In genomic region chr5:170632266-170632984, GRCh38 we compare ENCODE assay signal across 9 cellular contexts.
DNase-seq lines count a peak whose midpoint lies in the region; TF ChIP-seq lines count a peak whose summit lies in the region.
"Had no signal": no experiment of that assay in that cellular context is flagged by ENCODE, and none has a peak within 500 bp of the region (broad histone marks: within the 10 kb centered on the region; RNA-seq: fewer than 3 reads in every experiment).

No MANE protein-coding gene starts in this region.

- TF ChIP-seq EP300 in esophagus muscularis mucosa (IDR thresholded peaks at IDR 0.05): no peak

- H3K27ac ChIP-seq in DOHH2 (ENCODE audit: low read depth, low read length) (no peak overlapping the region), OCI-LY7 (ENCODE audit: low read depth, low read length, poor library complexity, severe bottlenecking) (no peak overlapping the region), esophagus muscularis mucosa (replicated peaks in 1 of 4) (peak overlapping the region; percentile 81 to 87 (median 82))
- H3K27ac ChIP-seq: HL-60 had no signal

- WGBS in esophagus muscularis mucosa: 68% methylated on average over 15 of the region's 19 CpGs

- peak overlapping the region; percentile 71; the same call in 1 of the 2 replicates for H3K4me3 ChIP-seq in DOHH2 (ENCODE audit: low read length)
- no peak overlapping the region for H3K4me3 ChIP-seq in OCI-LY7 (ENCODE audit: low read depth, low read length, poor library complexity, severe bottlenecking)
- peak overlapping the region; percentile 31 to 44 (median 36) for H3K4me3 ChIP-seq in esophagus muscularis mucosa

- DNase-seq in OCI-LY7 (ENCODE audit: low spot score): no peak
- DNase-seq in esophagus muscularis mucosa (ENCODE audit: extremely low spot score): no peak
- DNase-seq in posterior vena cava (ENCODE audit: low spot score): peak; percentile 70
- no peak for DNase-seq in occipital lobe (lab: John Stamatoyannopoulos, UW)
- DNase-seq in T-helper 2 cell: no peak
- no peak for DNase-seq in NCI-H2107 (lab: John Stamatoyannopoulos, UW)
- no peak for DNase-seq in NCI-H69 (lab: John Stamatoyannopoulos, UW)

- H2AFZ ChIP-seq in OCI-LY7 (ENCODE audit: low read length): 0 out of 2 replicates have a peak overlapping the region, but pooled peaks have one; percentile 16

- intact Hi-C loops in OCI-LY7 (cut with micrococcal nuclease; ENCODE audit: unreplicated experiment): no loop called here
- intact Hi-C loops in esophagus muscularis mucosa (cut with DNase I): loop anchor here (2.0 to 10.0 kb wide), 3 partner anchors 162 to 405 kb away; no protein-coding TSS in a partner anchor
- intact Hi-C loops in posterior vena cava (cut with DNase I): loop anchor here in 1 of 2 donors (10.0 kb wide), 1 partner anchor 408 kb away; no protein-coding TSS in a partner anchor

- H3K4me2 ChIP-seq in DOHH2 (ENCODE audit: low read length): peak overlapping the region; percentile 75
- H3K4me2 ChIP-seq in OCI-LY7 (ENCODE audit: low read length): 0 out of 2 replicates have a peak overlapping the region, but pooled peaks have one; percentile 41

- H3K4me1 ChIP-seq in DOHH2 (ENCODE audit: control insufficient read depth, low read length) (peaks cover 11% of the 10 kb centered on the region; the same call in 1 of the 2 replicates), OCI-LY7 (ENCODE audit: insufficient read depth, low read length, poor library complexity, severe bottlenecking) (no peaks in the 10 kb centered on the region), esophagus muscularis mucosa (peaks cover 16 to 28% (median 26%) of the 10 kb centered on the region in 4 donors)

- H3K36me3 ChIP-seq in DOHH2 (ENCODE audit: control insufficient read depth, low read length) (no peaks in the 10 kb centered on the region), OCI-LY7 (ENCODE audit: insufficient read depth, low read length) (no peaks in the 10 kb centered on the region), esophagus muscularis mucosa (no peaks in the 10 kb centered on the region)

- H3K9me3 ChIP-seq in DOHH2 (ENCODE audit: control insufficient read depth, insufficient read depth, low read length) (no peaks in the 10 kb centered on the region), OCI-LY7 (ENCODE audit: low read length) (no peaks in the 10 kb centered on the region), esophagus muscularis mucosa (no peaks in the 10 kb centered on the region)

- POLR2A ChIA-PET in OCI-LY7 (lab: Charles Lee): no interaction called here

- H3F3A ChIP-seq in DOHH2 (ENCODE audit: control insufficient read depth, insufficient read depth): no peaks in the 10 kb centered on the region

- no peaks in the 10 kb centered on the region for H3K79me2 ChIP-seq in DOHH2 (ENCODE audit: control insufficient read depth, low read length)
- H3K79me2 ChIP-seq in OCI-LY7 (ENCODE audit: insufficient read depth, low read depth, low read length): no peaks in the 10 kb centered on the region

- BruUV-seq in OCI-LY7 (replicated peaks; lab: Mats Ljungman, UMichigan): no TSS peak

- H4K20me1 ChIP-seq in DOHH2 (ENCODE audit: control insufficient read depth, insufficient read depth, low read depth, low read length) (no peaks in the 10 kb centered on the region), OCI-LY7 (ENCODE audit: insufficient read depth, low read length) (no peaks in the 10 kb centered on the region)

- H3K9me2 ChIP-seq in DOHH2 (replicated peaks; ENCODE audit: control insufficient read depth, low read length): no peaks in the 10 kb centered on the region
- H3K9me2 ChIP-seq in OCI-LY7 (ENCODE audit: insufficient read depth, low read length): no peaks in the 10 kb centered on the region

- CTCF ChIA-PET in OCI-LY7 (lab: Charles Lee; ENCODE audit: unreplicated experiment): interaction anchor here (1.1 kb wide), 1 partner anchor 197 kb away, joined by 3 read pairs; no protein-coding TSS in a partner anchor

- TF ChIP-seq CTCF in DOHH2 (IDR thresholded peaks at IDR 0.05; ENCODE audit: low read depth, low read length, poor library complexity, severe bottlenecking) (no peak), OCI-LY7 (conservative IDR thresholded peaks at IDR 0.05; ENCODE audit: low read length) (no peak), esophagus muscularis mucosa (IDR thresholded peaks at IDR 0.05) (no peak)

- no peak for TF ChIP-seq POLR2A in esophagus muscularis mucosa (IDR thresholded peaks at IDR 0.05; ENCODE audit: low read depth)

- H3K27me3 ChIP-seq in DOHH2 (ENCODE audit: control insufficient read depth, low read length) (no peaks in the 10 kb centered on the region), esophagus muscularis mucosa (no peaks in the 10 kb centered on the region)

Comparison
In these comparisons a context has a peak if more than half of its experiments do, and no peak if none do; other contexts are left out.
1. H3K27ac ChIP-seq: peak in esophagus muscularis mucosa (4 of 4); none in DOHH2 (single experiment) and OCI-LY7 (single experiment).